In the genomic region with DNA sequence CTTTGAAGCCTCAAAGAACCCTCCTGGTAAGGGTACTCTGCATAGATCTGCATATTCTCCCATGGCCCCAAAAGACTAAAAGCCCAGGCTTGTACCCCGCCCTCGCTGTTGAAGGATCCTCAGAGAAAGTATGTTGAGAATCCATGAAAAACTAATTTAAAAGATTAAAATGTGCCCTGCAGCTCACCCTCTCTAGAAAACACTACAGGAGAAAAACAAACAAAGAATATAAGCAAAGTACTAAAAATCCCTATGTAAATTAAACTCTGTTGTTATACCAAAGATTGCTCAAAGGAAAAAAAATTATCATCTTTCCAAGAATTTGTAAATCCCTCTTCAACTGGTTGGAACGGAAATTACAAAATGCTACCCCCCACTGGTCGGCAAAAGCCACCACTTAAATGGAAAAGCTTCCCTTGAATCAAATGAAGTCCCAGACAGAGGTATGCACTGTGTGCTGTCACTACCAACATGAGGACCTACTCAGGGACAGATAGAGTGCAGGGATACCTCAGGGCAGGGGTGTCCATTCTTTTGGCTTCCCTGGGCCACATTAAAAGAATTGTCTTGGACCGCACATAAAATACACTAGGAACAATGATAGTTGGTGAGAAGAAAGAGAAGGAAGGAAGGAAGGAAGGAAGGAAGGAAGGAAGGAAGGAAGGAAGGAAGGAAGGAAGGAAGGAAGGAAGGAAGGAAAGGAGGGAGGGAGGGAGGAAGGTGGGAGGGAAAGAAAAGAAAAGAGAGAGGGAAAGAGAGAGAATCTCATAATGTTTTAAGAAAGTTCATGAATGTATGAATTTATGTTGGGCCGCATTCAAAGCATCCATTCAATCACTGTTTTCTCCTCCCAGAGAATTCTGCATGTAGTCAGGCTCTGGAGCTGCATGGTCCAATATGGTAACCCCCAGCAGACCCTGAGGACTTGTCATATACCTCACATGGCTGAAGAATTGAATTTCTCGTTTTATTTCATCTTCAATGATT, we compare ENCODE assay signal across 1 cellular context.
TF ChIP-seq lines count a peak whose summit lies in the region.

No MANE protein-coding gene starts in this region.

TF ChIP-seq in H1, 55 proteins besides CTCF, POLR2A, EP300 and RAD21:
- TF ChIP-seq BCL11A (IDR thresholded peaks at IDR 0.05; ENCODE audit: low read depth in 2 of 2, low read length in 2 of 2) (peak in 1 of 2 experiments; percentile 16), POU5F1 (IDR thresholded peaks at IDR 0.05; ENCODE audit: low read depth, low read length) (0 out of 2 replicates have a peak, but pooled peaks have one; percentile 23), CBX8 (IDR thresholded peaks at IDR 0.05; ENCODE audit: borderline replicate concordance, low read depth, low read length) (no peak)
TF ChIP-seq in H1: peak in this region for 2.
